Comparison of ENCODE assay signal across 8 cellular contexts in the genomic region with DNA sequence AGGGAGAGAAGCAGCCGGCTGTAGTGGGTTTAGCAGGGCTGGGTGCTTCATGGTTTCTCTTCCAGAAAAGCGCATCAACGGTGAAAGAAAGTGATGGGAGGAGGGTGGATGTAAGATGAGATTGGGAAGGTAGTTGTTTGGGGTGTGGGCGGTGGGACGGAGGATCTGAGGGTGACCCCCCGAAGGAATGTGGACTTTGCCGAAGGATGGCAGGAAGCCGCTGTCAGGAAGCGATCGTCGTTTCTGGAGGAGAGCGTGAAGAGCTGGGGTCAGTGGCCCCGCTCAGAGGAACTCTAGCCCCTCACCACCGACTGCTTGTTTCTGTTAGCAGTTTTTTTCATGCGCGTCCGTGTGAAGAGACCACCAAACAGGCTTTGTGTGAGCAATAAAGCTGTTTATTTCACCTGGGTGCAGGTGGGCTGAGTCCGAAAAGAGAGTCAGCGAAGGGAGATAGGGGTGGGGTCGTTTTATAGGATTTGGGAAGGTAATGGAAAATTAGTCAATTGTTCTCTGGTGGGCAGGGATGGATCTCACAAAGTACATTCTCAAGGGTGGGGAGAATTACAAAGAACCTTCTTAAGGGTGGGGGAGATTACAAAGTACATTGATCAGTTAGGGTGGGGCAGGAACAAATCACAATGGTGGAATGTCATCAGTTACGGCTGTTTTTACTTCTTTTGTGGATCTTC. TPM values are rescaled to one million over a fixed set of nuclear protein-coding genes. Genes with fewer than 3 reads are reported as not detected.
DNase-seq lines count a peak whose midpoint lies in the region; ATAC-seq and TF ChIP-seq lines count a peak whose summit lies in the region.
"Not testable (repeated sequence)": the region's sequence is repeated elsewhere in the genome, so short reads cannot be mapped to it uniquely, and the experiment has no call there.

No MANE protein-coding gene starts in this region.

- CTCF ChIA-PET in T-cell (lab: Charles Lee), result interaction anchor here in 1 of 2 donors (0.7 to 1.5 kb wide), 6 partner anchors 10 to 61 kb away, joined by 3 to 5 read pairs (median 3); no protein-coding TSS in a partner anchor

- not testable (repeated sequence) for ATAC-seq in T-cell (replicated peaks in 1 of 4)

- peaks cover 10% of the 10 kb centered on the region for H3K36me3 Mint-ChIP-seq in T-cell

- H3K4me1 ChIP-seq in ascending aorta, result peaks cover 12 to 27% of the 10 kb centered on the region in 2 donors
- H3K4me1 ChIP-seq in esophagus (ENCODE audit: control insufficient read depth in 2 of 2, insufficient read depth in 2 of 2, low read length in 1 of 2), result peaks cover 5 to 12% of the 10 kb centered on the region in 2 donors
- H3K4me1 ChIP-seq in neutrophil (ENCODE audit: control insufficient read depth in 1 of 2, insufficient read depth in 1 of 2, low read depth in 1 of 2, low read length in 1 of 2), result peaks cover 28 to 29% of the 10 kb centered on the region in 2 experiments
- peaks cover 13% of the 10 kb centered on the region for H3K4me1 ChIP-seq in thymus (ENCODE audit: control insufficient read depth, insufficient read depth, low read length)

- not testable (repeated sequence) for H3K36me3 ChIP-seq in ascending aorta; esophagus (ENCODE audit: control insufficient read depth in 2 of 2, insufficient read depth in 2 of 2, low read length in 1 of 2); neutrophil; thymus (ENCODE audit: control insufficient read depth, insufficient read depth)

- H3K9me3 ChIP-seq in ascending aorta; esophagus (ENCODE audit: control insufficient read depth in 2 of 2, insufficient read depth in 1 of 2, low read depth in 1 of 2, low read length in 1 of 2); neutrophil; thymus (ENCODE audit: control insufficient read depth): not testable (repeated sequence)

- peaks cover 54 to 57% (median 55%) of the 10 kb centered on the region in 3 donors for H3K4me1 Mint-ChIP-seq in T-cell

- not testable (repeated sequence) for TF ChIP-seq CTCF in HL-60 (IDR thresholded peaks at IDR 0.05; ENCODE audit: insufficient read depth, low read length); ascending aorta (IDR thresholded peaks at IDR 0.05); neutrophil (IDR thresholded peaks at IDR 0.05)

- H3K4me3 Mint-ChIP-seq in T-cell, result peak overlapping the region; percentile 94 to 100 (median 98)

- H3K4me3 ChIP-seq in HL-60 (replicated peaks; ENCODE audit: insufficient read depth, low read length), result peak overlapping the region; percentile 56
- H3K4me3 ChIP-seq in ascending aorta, result peak overlapping the region; percentile 76 to 85
- H3K4me3 ChIP-seq in esophagus (ENCODE audit: low read depth in 1 of 2, low read length in 2 of 2), result peak overlapping the region; percentile 61 to 90
- H3K4me3 ChIP-seq in neutrophil (ENCODE audit: low read depth in 1 of 2, low read length in 1 of 2), result peak overlapping the region; percentile 88 to 96
- H3K4me3 ChIP-seq in thymus (ENCODE audit: low read length), result peak overlapping the region; percentile 76

- 3% methylated on average over 21 of the region's 21 CpGs for WGBS in esophagus, 2 donors
- 8% methylated on average over 21 of the region's 21 CpGs for WGBS in thymus

- POLR2A ChIA-PET in T-cell (lab: Charles Lee), result interaction anchor here in 1 of 2 donors (1.4 kb wide), 1 partner anchor 49 kb away, joined by 4 read pairs; no protein-coding TSS in a partner anchor

- peak overlapping the region; percentile 97 to 98 for H3K27ac Mint-ChIP-seq in T-cell

- peak; percentile 32 for DNase-seq in CMK (ENCODE audit: low read depth)
- not testable (repeated sequence) for DNase-seq in HL-60 (ENCODE audit: low read depth in 1 of 2, low spot score in 1 of 2); T-cell; ascending aorta (ENCODE audit: low spot score in 2 of 2)

- intact Hi-C loops in ascending aorta (cut with DNase I), result loop anchor here (5.0 to 10.0 kb wide), 3 partner anchors 349 to 409 kb away; partner anchors contain the start of genes CRKL, PI4KA, SNAP29 and ZDHHC8

- H3K9me3 Mint-ChIP-seq in T-cell, result not testable (repeated sequence)

- H3K27ac ChIP-seq in HL-60 (replicated peaks) (peak overlapping the region; percentile 88), ascending aorta (peak overlapping the region; percentile 98), esophagus (ENCODE audit: low read depth in 2 of 2, low read length in 1 of 2) (peak overlapping the region; percentile 95 to 97), layer of hippocampus (ENCODE audit: low read depth, low read length) (peak overlapping the region; percentile 80), neutrophil (peak overlapping the region; percentile 88), thymus (ENCODE audit: low read depth) (peak overlapping the region; percentile 93)

- not testable (repeated sequence) for H3K27me3 ChIP-seq in HL-60 (ENCODE audit: insufficient read depth, poor library complexity, severe bottlenecking); ascending aorta; esophagus (ENCODE audit: control insufficient read depth in 1 of 2, insufficient read depth in 2 of 2, low read length in 2 of 2); layer of hippocampus (ENCODE audit: control insufficient read depth, insufficient read depth, low read length); neutrophil; thymus (ENCODE audit: control insufficient read depth, insufficient read depth)

- H3K27me3 Mint-ChIP-seq in T-cell, result not testable (repeated sequence)

RNA-seq across cellular contexts. Expression of gene MED15, which starts 0.8 kb away (rescaled TPM):
- 100 to 1,000 TPM; 214 to 317 (median 262) TPM for total RNA-seq in T-cell
- total RNA-seq in ascending aorta, result 204 TPM
- polyA plus RNA-seq in esophagus, result 10 to 100 TPM; 31.0 to 55.9 TPM
- polyA plus RNA-seq in thymus, result 61.6 TPM

RNA-seq across cellular contexts. Expression of gene KLHL22, which starts 12.6 kb away (rescaled TPM):
- total RNA-seq in T-cell (10 to 100 TPM; 42.0 to 57.8 (median 47.1) TPM), ascending aorta (63.8 TPM)
- polyA plus RNA-seq in esophagus (1 to 10 TPM; 5.7 to 6.3 TPM), thymus (14.2 TPM)
